10 cellular contexts compared by ENCODE assay signal in the genomic region with DNA sequence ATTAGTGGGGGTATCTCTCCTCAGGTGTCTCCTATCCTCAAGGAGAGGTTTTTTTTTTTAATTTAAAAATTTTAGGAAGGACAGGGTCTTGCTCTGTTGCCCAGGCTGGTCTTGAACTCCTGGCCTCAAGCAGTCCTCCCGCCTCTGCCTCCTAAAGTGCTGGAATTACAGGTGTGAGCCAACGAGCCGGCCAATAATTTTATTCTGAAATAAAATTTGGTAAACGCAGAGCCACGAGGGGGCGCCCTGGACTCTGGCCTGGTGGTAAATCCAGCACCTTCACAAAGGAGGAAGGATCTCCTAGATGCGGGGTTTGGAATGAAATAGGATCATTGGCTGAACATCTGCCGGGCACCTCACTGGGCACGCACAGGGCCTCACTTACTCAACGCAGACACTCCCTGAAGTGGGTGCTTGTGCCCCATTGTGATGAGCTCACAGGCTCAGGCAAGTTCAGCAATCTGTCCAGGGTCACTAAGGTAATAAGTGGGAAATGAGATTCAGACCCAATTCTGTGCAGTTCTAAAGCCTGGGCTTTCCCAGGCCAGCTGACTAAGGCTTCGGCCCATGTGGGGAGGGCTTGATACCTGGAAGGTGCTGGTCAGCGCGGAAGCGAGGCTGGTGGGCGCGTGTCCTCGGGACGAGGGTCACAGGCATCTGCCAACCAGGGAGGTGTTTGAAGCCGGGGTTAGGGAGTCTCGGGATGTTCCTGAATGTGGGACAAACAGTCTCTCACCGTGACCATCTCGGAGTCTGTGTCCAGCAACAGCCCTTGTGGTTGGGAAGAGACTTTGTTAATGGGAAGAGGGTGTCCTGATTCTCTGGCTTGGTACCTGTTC. TPM values are rescaled to one million over a fixed set of nuclear protein-coding genes. Genes with fewer than 3 reads are reported as not detected.
DNase-seq lines count a peak whose midpoint lies in the region; ATAC-seq, FAIRE-seq and TF ChIP-seq lines count a peak whose summit lies in the region.
"Had no signal": no experiment of that assay in that cellular context is flagged by ENCODE, and none has a peak within 500 bp of the region (broad histone marks: within the 10 kb centered on the region; RNA-seq: fewer than 3 reads in every experiment).

No MANE protein-coding gene starts in this region.

- H3K4me1 ChIP-seq in RWPE2 (ENCODE audit: insufficient read depth, poor library complexity, severe bottlenecking) = no peaks in the 10 kb centered on the region
- no peaks in the 10 kb centered on the region for H3K4me1 ChIP-seq in K562 (replicated peaks in 1 of 2; ENCODE audit: control insufficient read depth in 2 of 2, insufficient read depth in 2 of 2, low read length in 2 of 2)
- H3K4me1 ChIP-seq in uterus = no peaks in the 10 kb centered on the region

- peaks cover 6% of the 10 kb centered on the region for H3K27me3 ChIP-seq in HL-60 (ENCODE audit: insufficient read depth, poor library complexity, severe bottlenecking)
- H3K27me3 ChIP-seq in RWPE2 (ENCODE audit: insufficient read depth, poor library complexity, severe bottlenecking) = no peaks in the 10 kb centered on the region
- H3K27me3 ChIP-seq in K562 (ENCODE audit: control insufficient read depth in 2 of 2, insufficient read depth in 2 of 2, low read length in 2 of 2) = peaks cover 34 to 46% of the 10 kb centered on the region in 2 experiments
- no peaks in the 10 kb centered on the region for H3K27me3 ChIP-seq in uterus

- no peaks in the 10 kb centered on the region for H3K9me3 ChIP-seq in RWPE2 (ENCODE audit: severe bottlenecking)
- H3K9me3 ChIP-seq in K562 (replicated peaks; ENCODE audit: control insufficient read depth, insufficient read depth, low read depth, low read length) = no peaks in the 10 kb centered on the region
- H3K9me3 ChIP-seq in uterus = no peaks in the 10 kb centered on the region

- DNase-seq in DMS53 (lab: John Stamatoyannopoulos, UW) = peak; percentile 82
- DNase-seq in HL-60 (ENCODE audit: low read depth in 1 of 2, low spot score in 1 of 2) = peak in 1 of 2 experiments; percentile 58
- no peak for DNase-seq in RWPE2 (ENCODE audit: low spot score)
- peak; percentile 35 to 71 (median 48) for DNase-seq in K562 (ENCODE audit: extremely low read depth in 1 of 4, low spot score in 3 of 4)
- peak; percentile 28 for DNase-seq in mucosa of gallbladder (ENCODE audit: low spot score)
- no peak for DNase-seq in uterus

- H3K36me3 ChIP-seq in RWPE2 (ENCODE audit: low read depth) (no peaks in the 10 kb centered on the region), K562 (ENCODE audit: control insufficient read depth, insufficient read depth, low read length) (no peaks in the 10 kb centered on the region), uterus (no peaks in the 10 kb centered on the region)

- H3K9me1 ChIP-seq in K562 (ENCODE audit: control insufficient read depth, insufficient read depth, low read length) = no peaks in the 10 kb centered on the region

- H3K79me2 ChIP-seq in K562 (ENCODE audit: control insufficient read depth, insufficient read depth, low read length) = no peaks in the 10 kb centered on the region

- TF ChIP-seq EP300 in K562 (IDR thresholded peaks at IDR 0.05; ENCODE audit: low read length) = no peak

- POLR2A ChIA-PET in K562 (lab: Yijun Ruan, JAX) = no interaction called here

- H3K4me3 ChIP-seq in HL-60 (replicated peaks; ENCODE audit: insufficient read depth, low read length) (no peak overlapping the region), RWPE2 (ENCODE audit: severe bottlenecking) (no peak overlapping the region), K562 (no peak overlapping the region), uterus (no peak overlapping the region)

- H2AFZ ChIP-seq in K562 (ENCODE audit: low read depth, low read length) = no peak overlapping the region

- WGBS in K562 (ENCODE audit: insufficient coverage, low coverage, missing lambda C conversion rate) = 31% methylated on average over 22 of the region's 22 CpGs

- peak; percentile 55 for FAIRE-seq in K562 (lab: Jason Lieb, UNC)

- H3K27ac ChIP-seq in HL-60 (replicated peaks) (no peak overlapping the region), RWPE2 (ENCODE audit: poor library complexity, severe bottlenecking) (no peak overlapping the region), K562 (ENCODE audit: extremely low read depth, low read depth, low read length) (no peak overlapping the region), uterus (no peak overlapping the region)

- TF ChIP-seq POLR2A in K562 (conservative IDR thresholded peaks at IDR 0.05) (no peak), uterus (IDR thresholded peaks at IDR 0.05) (no peak)

- peak; percentile 35 for TF ChIP-seq CTCF in HL-60 (IDR thresholded peaks at IDR 0.05; ENCODE audit: insufficient read depth, low read length)
- TF ChIP-seq CTCF in RWPE2 (IDR thresholded peaks at IDR 0.05; ENCODE audit: poor library complexity, severe bottlenecking) = peak; percentile 55
- TF ChIP-seq CTCF in K562 (IDR thresholded peaks at IDR 0.05 in 2 of 3, conservative IDR thresholded peaks at IDR 0.05 in 1 of 3; ENCODE audit: insufficient read depth in 2 of 3, low read depth in 1 of 3, low read length in 3 of 3) = peak; percentile 64 to 76 (median 74)
- TF ChIP-seq CTCF in uterus (IDR thresholded peaks at IDR 0.05) = peak in 2 of 4 experiments; percentile 15 to 43

- CTCF ChIA-PET in K562 (lab: Yijun Ruan, JAX; ENCODE audit: low intra/inter-chr PET ratio) = interaction anchor here (0.6 to 1.6 kb wide), 7 partner anchors 319 to 778 kb away, joined by 3 to 7 read pairs (median 5); no protein-coding TSS in a partner anchor

- intact Hi-C loops in K562 (cut with micrococcal nuclease) = loop anchor here (5.0 kb wide), 1 partner anchor 326 kb away; no protein-coding TSS in a partner anchor
- intact Hi-C loops in uterus (cut with DNase I; ENCODE audit: low total_unique reads) = no loop called here

- in situ Hi-C loops in K562 (cut with MboI) = loop anchor here (10.0 to 25.0 kb wide), 2 partner anchors 766 to 954 kb away; a partner anchor contains a TSS

- no peaks in the 10 kb centered on the region for H4K20me1 ChIP-seq in K562 (replicated peaks; ENCODE audit: control insufficient read depth, insufficient read depth, low read length)

- H3K4me2 ChIP-seq in K562 (ENCODE audit: insufficient read depth, low read length) = no peak overlapping the region

- no peak overlapping the region for H3K9ac ChIP-seq in K562 (ENCODE audit: insufficient read depth in 1 of 2, low read depth in 2 of 2, low read length in 2 of 2)

- ATAC-seq in RWPE2 (ENCODE audit: low read depth) (peak; percentile 15; the same call in 1 of the 3 replicates), K562 (peak; percentile 62; the same call in 2 of the 3 replicates), HG02938 (IDR thresholded peaks at IDR 0.05; ENCODE audit: unreplicated experiment) (no peak), GM19455 (IDR thresholded peaks at IDR 0.05; ENCODE audit: unreplicated experiment) (no peak)
- ATAC-seq: naive thymus-derived CD8-positive, alpha-beta T cell; T-helper 17 cell had no signal

- TF ChIP-seq RAD21 in K562 (CRISPR knock-in tag; conservative IDR thresholded peaks at IDR 0.05 in 1 of 2, IDR thresholded peaks at IDR 0.05 in 1 of 2) = peak; percentile 28 to 41; a peak in 3 of 4 replicates

- no TSS peak for BruUV-seq in K562 (replicated peaks; lab: Mats Ljungman, UMichigan)

TF ChIP-seq in K562, 482 proteins besides CTCF, POLR2A, EP300 and RAD21 (continues in another document):
- TF ChIP-seq, protein P1, sequence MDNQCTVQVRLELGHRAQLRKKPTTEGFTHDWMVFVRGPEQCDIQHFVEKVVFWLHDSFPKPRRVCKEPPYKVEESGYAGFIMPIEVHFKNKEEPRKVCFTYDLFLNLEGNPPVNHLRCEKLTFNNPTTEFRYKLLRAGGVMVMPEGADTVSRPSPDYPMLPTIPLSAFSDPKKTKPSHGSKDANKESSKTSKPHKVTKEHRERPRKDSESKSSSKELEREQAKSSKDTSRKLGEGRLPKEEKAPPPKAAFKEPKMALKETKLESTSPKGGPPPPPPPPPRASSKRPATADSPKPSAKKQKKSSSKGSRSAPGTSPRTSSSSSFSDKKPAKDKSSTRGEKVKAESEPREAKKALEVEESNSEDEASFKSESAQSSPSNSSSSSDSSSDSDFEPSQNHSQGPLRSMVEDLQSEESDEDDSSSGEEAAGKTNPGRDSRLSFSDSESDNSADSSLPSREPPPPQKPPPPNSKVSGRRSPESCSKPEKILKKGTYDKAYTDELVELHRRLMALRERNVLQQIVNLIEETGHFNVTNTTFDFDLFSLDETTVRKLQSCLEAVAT (IDR thresholded peaks at IDR 0.05) = no peak
- no peak for TF ChIP-seq HDAC2 (IDR thresholded peaks at IDR 0.05)
- TF ChIP-seq HMG20A (CRISPR knock-in tag; conservative IDR thresholded peaks at IDR 0.05) = no peak

RNA-seq across cellular contexts. Expression of a gene that starts 32.7 kb away (rescaled TPM):
- 21.7 and 44.9 TPM in 2 replicates for total RNA-seq in K562 (2011; cell fraction: chromatin; rRNA removed; ENCODE audit: low replicate concordance)
- total RNA-seq in K562 (2011; cell fraction: nucleolus; rRNA removed) = 14.7 and 15.8 TPM in 2 replicates
- 33.9 and 53.1 TPM in 2 replicates for total RNA-seq in K562 (2011; cell fraction: nucleoplasm; rRNA removed)
- total RNA-seq in K562 (2014; rRNA removed) (6.4 and 8.4 TPM in 2 replicates), K562 (2014; rRNA removed; fragmentation: Illumina TruSeq; extraction: Trizol) (10.7 and 11.4 TPM in 2 replicates), K562 (2015; rRNA removed; fragmentation: Illumina TruSeq; extraction: Trizol) (10.4 and 11.2 TPM in 2 replicates), K562 (2021) (13.9 and 16.0 TPM in 2 replicates), mucosa of gallbladder (27.0 TPM), uterus (10 to 100 TPM in 3 of 4 donors, 1 to 10 TPM in 1; 4.4 to 30.1 (median 19.6) TPM)
- polyA plus RNA-seq in K562 (2011; rRNA removed) (7.7 and 9.0 TPM in 2 replicates), K562 (2014; fragmentation: Illumina TruSeq; extraction: Trizol) (8.2 and 9.1 TPM in 2 replicates), K562 (2014; fragmentation: Nextera tagmentation; extraction: Ambion mirVana) (1 to 10 TPM; 3.1 to 5.4 TPM), K562 (2014; rRNA removed) (7.2 TPM in 2 replicates)
- 5.0 and 6.0 TPM in 2 replicates for polyA plus RNA-seq in K562 (2011; cell fraction: cytosol; rRNA removed)
- polyA plus RNA-seq in K562 (2011; cell fraction: nucleus; rRNA removed) = 8.2 and 8.4 TPM in 2 replicates
- polyA plus RNA-seq in K562 (2012) = 6.9 and 8.4 TPM in 2 replicates
- polyA minus RNA-seq in K562 (2011; rRNA and poly(A)+ RNA removed) = 25.5 and 30.0 TPM in 2 replicates
- 8.7 and 10.9 TPM in 2 replicates for polyA minus RNA-seq in K562 (2011; cell fraction: cytosol; rRNA and poly(A)+ RNA removed)
- polyA minus RNA-seq in K562 (2011; cell fraction: nucleus; rRNA and poly(A)+ RNA removed) = 13.2 and 23.4 TPM in 2 replicates

Comparison
In these comparisons a context has a peak if more than half of its experiments do, and no peak if none do; other contexts are left out.
1. DNase-seq: peak in DMS53 (single experiment), K562 (4 of 4) and mucosa of gallbladder (single experiment); none in RWPE2 (single experiment) and uterus (0 of 2).
2. ATAC-seq: peak in RWPE2 (single experiment) and K562 (single experiment); none in HG02938 (single experiment) and GM19455 (single experiment).